ENCODE assay signal across 8 cellular contexts in genomic region chr2:176554107-176555048, GRCh38.
DNase-seq lines count a peak whose midpoint lies in the region; ATAC-seq and TF ChIP-seq lines count a peak whose summit lies in the region.

No MANE protein-coding gene starts in this region.

- ATAC-seq in HG03354 (IDR thresholded peaks at IDR 0.05; ENCODE audit: poor library complexity, severe bottlenecking, unreplicated experiment) (peak; percentile 72), naive B cell (ENCODE audit: low read depth in 2 of 2) (peak; percentile 43 to 52), upper lobe of left lung (ENCODE audit: low FRiP score in 2 of 2) (peak; percentile 28 to 79), HG03378 (IDR thresholded peaks at IDR 0.05; ENCODE audit: unreplicated experiment) (no peak)
- ATAC-seq in activated T-cell treated with anti-CD3 and anti-CD28 coated beads, Interleukin-2, amount 50 U/mL, for 4 hours, result peak; percentile 29 to 51

- peak overlapping the region; percentile 70 for H3K4me3 Mint-ChIP-seq in activated T-cell treated with anti-CD3 and anti-CD28 coated beads, Interleukin-2, amount 50 U/mL, for 4 hours
- peak overlapping the region; percentile 53 to 90 (median 79) for H3K4me3 Mint-ChIP-seq in naive B cell

- 10 to 11% methylated on average over 17 of the region's 17 CpGs for WGBS in upper lobe of left lung, 2 donors

- H3K4me1 ChIP-seq in upper lobe of left lung, result peaks cover 3 to 15% (median 11%) of the 10 kb centered on the region in 4 donors

- no peaks in the 10 kb centered on the region for H3K9me3 Mint-ChIP-seq in activated T-cell treated with anti-CD3 and anti-CD28 coated beads, Interleukin-2, amount 50 U/mL, for 4 hours
- H3K9me3 Mint-ChIP-seq in naive B cell, result no peaks in the 10 kb centered on the region

- H3K27ac ChIP-seq in upper lobe of left lung, result peak overlapping the region in 1 of 4 donors; percentile 13

- TF ChIP-seq POLR2A in upper lobe of left lung (IDR thresholded peaks at IDR 0.05), result no peak

- no peaks in the 10 kb centered on the region for H3K27me3 ChIP-seq in upper lobe of left lung

- H3K27me3 Mint-ChIP-seq in activated T-cell treated with anti-CD3 and anti-CD28 coated beads, Interleukin-2, amount 50 U/mL, for 4 hours (ENCODE audit: low read depth), result peaks cover 56% of the 10 kb centered on the region
- H3K27me3 Mint-ChIP-seq in naive B cell, result peaks cover 37 to 60% (median 50%) of the 10 kb centered on the region in 3 donors

- H3K4me3 ChIP-seq in upper lobe of left lung, result peak overlapping the region; percentile 0 to 47 (median 36)

- peak overlapping the region in 1 of 6 donors; percentile 17 for H3K27ac Mint-ChIP-seq in naive B cell

- H3K9me3 ChIP-seq in upper lobe of left lung, result no peaks in the 10 kb centered on the region

- no peak for TF ChIP-seq EP300 in upper lobe of left lung (IDR thresholded peaks at IDR 0.05)

- peak; percentile 38 to 80 (median 64) for TF ChIP-seq CTCF in upper lobe of left lung (IDR thresholded peaks at IDR 0.05)

- peaks cover 11% of the 10 kb centered on the region for H3K4me1 Mint-ChIP-seq in activated T-cell treated with anti-CD3 and anti-CD28 coated beads, Interleukin-2, amount 50 U/mL, for 4 hours (ENCODE audit: low read depth)
- H3K4me1 Mint-ChIP-seq in naive B cell, result peaks cover 11 to 13% (median 12%) of the 10 kb centered on the region in 3 donors

- peak; percentile 88 for DNase-seq in DMS79 (lab: John Stamatoyannopoulos, UW)
- DNase-seq in NCI-H748 treated with DMSO at 0.1 percent for 48 hours (lab: John Stamatoyannopoulos, UW), result peak; percentile 91
- DNase-seq in activated T-cell treated with anti-CD3 and anti-CD28 coated beads, Interleukin-2, amount 50 U/mL, for 4 hours, result peak; percentile 17
- peak; percentile 34 for DNase-seq in fibroblast of gingiva (ENCODE audit: low read depth)
- DNase-seq in naive B cell, result peak; percentile 38
- DNase-seq in upper lobe of left lung, result no peak

- no peaks in the 10 kb centered on the region for H3K36me3 ChIP-seq in upper lobe of left lung

- no peaks in the 10 kb centered on the region for H3K36me3 Mint-ChIP-seq in activated T-cell treated with anti-CD3 and anti-CD28 coated beads, Interleukin-2, amount 50 U/mL, for 4 hours (ENCODE audit: insufficient read depth)
- no peaks in the 10 kb centered on the region for H3K36me3 Mint-ChIP-seq in naive B cell

Comparison
In these comparisons a context has a peak if more than half of its experiments do, and no peak if none do; other contexts are left out.
1. DNase-seq: peak in DMS79 (single experiment), NCI-H748 treated with DMSO at 0.1 percent for 48 hours (single experiment), activated T-cell treated with anti-CD3 and anti-CD28 coated beads, Interleukin-2, amount 50 U/mL, for 4 hours (single experiment), fibroblast of gingiva (single experiment) and naive B cell (single experiment); none in upper lobe of left lung (0 of 2).